In the genomic region with DNA sequence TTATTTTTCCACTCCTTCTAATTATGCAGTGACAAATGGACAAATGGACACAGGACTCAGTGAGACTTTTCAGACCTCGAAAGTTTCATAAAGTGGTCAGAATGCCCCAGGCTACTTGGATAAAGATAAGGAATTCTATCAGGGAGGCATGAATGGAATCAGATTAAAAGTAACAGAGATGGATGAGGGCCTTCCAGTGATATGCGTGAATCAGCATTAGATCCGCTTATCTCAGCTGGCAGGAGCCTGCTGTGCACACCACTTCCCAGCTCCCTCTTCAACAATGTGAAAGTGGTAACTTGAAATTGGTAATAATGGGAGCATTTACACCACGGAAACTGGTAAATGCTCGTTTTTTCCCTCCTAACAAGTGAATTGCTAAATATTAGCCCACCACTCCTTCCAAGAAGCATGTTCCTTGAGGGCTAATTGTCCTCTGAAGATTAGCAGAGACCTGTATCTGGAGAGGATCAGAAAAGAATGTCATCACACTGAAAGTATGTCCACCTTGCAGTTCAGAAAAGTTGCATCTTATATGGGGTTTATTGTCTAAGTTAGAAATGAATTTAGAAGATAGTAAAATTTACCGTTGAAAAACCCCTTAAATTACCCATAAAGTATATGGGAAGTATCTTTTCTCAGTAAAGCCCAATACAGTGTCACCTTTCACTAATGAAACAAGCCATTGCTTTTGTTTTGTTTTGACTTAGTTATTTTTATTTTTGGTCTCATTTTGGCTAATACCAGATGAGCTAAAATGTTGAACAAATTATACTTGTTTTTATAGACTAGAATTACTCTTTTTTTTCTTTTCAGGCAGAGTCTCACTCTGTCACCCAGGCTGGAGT, we compare ENCODE assay signal across 22 cellular contexts.
DNase-seq lines count a peak whose midpoint lies in the region; ATAC-seq and TF ChIP-seq lines count a peak whose summit lies in the region.
"Had no signal": no experiment of that assay in that cellular context is flagged by ENCODE, and none has a peak within 500 bp of the region (broad histone marks: within the 10 kb centered on the region; RNA-seq: fewer than 3 reads in every experiment).

No MANE protein-coding gene starts in this region.

- H3K36me3 ChIP-seq in mesendoderm (ENCODE audit: control insufficient read depth, insufficient read depth, low read length) (no peaks in the 10 kb centered on the region), MM.1S (replicated peaks; ENCODE audit: insufficient read depth, low read length) (no peaks in the 10 kb centered on the region), uterus (no peaks in the 10 kb centered on the region)
- H3K36me3 ChIP-seq: upper lobe of left lung had no signal

- no peak overlapping the region for H3K56ac ChIP-seq in mesendoderm (ENCODE audit: low read length)

- H3K4me2 ChIP-seq in mesendoderm (ENCODE audit: low read length) (no peak overlapping the region), MM.1S (ENCODE audit: low read depth, low read length) (no peak overlapping the region)

- H3K4me3 ChIP-seq in mesendoderm (ENCODE audit: low read length) (no peak overlapping the region), MM.1S (ENCODE audit: low read length) (no peak overlapping the region), uterus (no peak overlapping the region)
- H3K4me3 ChIP-seq: upper lobe of left lung had no signal

- 0 out of 2 replicates have a peak, but pooled peaks cover 3% of the 10 kb centered on the region for H3F3A ChIP-seq in MM.1S (ENCODE audit: insufficient read depth, low read length)

- no peak overlapping the region for H2AK5ac ChIP-seq in mesendoderm (ENCODE audit: low read length)

- no peak overlapping the region for H3K4ac ChIP-seq in mesendoderm (ENCODE audit: low read depth, low read length)

- peak; percentile 61 for ATAC-seq in GM18519 (IDR thresholded peaks at IDR 0.05; ENCODE audit: low FRiP score, unreplicated experiment)
- ATAC-seq in HG02840 (IDR thresholded peaks at IDR 0.05; ENCODE audit: low FRiP score, unreplicated experiment): peak; percentile 43
- ATAC-seq: activated CD8-positive, alpha-beta T cell treated with anti-CD3 and anti-CD28 coated beads for 36 hours; CD8-positive, alpha-beta T cell; HepG2; PC-3 had no signal

- H3K23ac ChIP-seq in mesendoderm (ENCODE audit: low read length): no peak overlapping the region

- in situ Hi-C loops in KBM-7 (cut with MboI; ENCODE audit: low pct_unique_long_range_greater_than_20kb, low sequenced_read_pairs): no loop called here

- TF ChIP-seq CTCF in MM.1S (IDR thresholded peaks at IDR 0.05; ENCODE audit: low read length): no peak
- TF ChIP-seq CTCF in uterus (IDR thresholded peaks at IDR 0.05): no peak

- no peaks in the 10 kb centered on the region for H3K79me2 ChIP-seq in mesendoderm (ENCODE audit: control insufficient read depth, insufficient read depth, low read length)
- no peaks in the 10 kb centered on the region for H3K79me2 ChIP-seq in MM.1S (ENCODE audit: low read length)

- H3K9me3 ChIP-seq in MM.1S (replicated peaks; ENCODE audit: insufficient read depth, low read length): no peaks in the 10 kb centered on the region
- H3K9me3 ChIP-seq in uterus: no peaks in the 10 kb centered on the region
- H3K9me3 ChIP-seq: upper lobe of left lung had no signal

- H4K8ac ChIP-seq in mesendoderm (ENCODE audit: low read depth, low read length): no peak overlapping the region

- H3K27ac ChIP-seq in mesendoderm (ENCODE audit: low read depth, low read length): no peak overlapping the region
- H3K27ac ChIP-seq in MM.1S (ENCODE audit: low read length): no peak overlapping the region
- H3K27ac ChIP-seq in uterus: no peak overlapping the region
- H3K27ac ChIP-seq: upper lobe of left lung had no signal

- no peak overlapping the region for H4K5ac ChIP-seq in mesendoderm (ENCODE audit: low read length)

- TF ChIP-seq POLR2A in uterus (IDR thresholded peaks at IDR 0.05): no peak

- H4K20me1 ChIP-seq in MM.1S (ENCODE audit: insufficient read depth, low read length): no peaks in the 10 kb centered on the region

- H3K9ac ChIP-seq in mesendoderm (ENCODE audit: low read length) (no peak overlapping the region), MM.1S (ENCODE audit: low read length) (no peak overlapping the region)

- H2BK15ac ChIP-seq in mesendoderm (replicated peaks; ENCODE audit: low read depth): peak overlapping the region; percentile 80

- peaks cover 4% of the 10 kb centered on the region for H3K4me1 ChIP-seq in mesendoderm (ENCODE audit: control insufficient read depth, low read depth, low read length)
- peaks cover 13% of the 10 kb centered on the region for H3K4me1 ChIP-seq in MM.1S (ENCODE audit: low read length)
- no peaks in the 10 kb centered on the region for H3K4me1 ChIP-seq in uterus
- H3K4me1 ChIP-seq: upper lobe of left lung had no signal

- peak; percentile 57 for DNase-seq in SK-N-DZ (ENCODE audit: low spot score)
- DNase-seq in mesendoderm: peak; percentile 92
- DNase-seq in NCI-H1092 treated with DMSO at 0.1 percent for 48 hours (lab: John Stamatoyannopoulos, UW): no peak
- no peak for DNase-seq in MM.1S
- no peak for DNase-seq in uterus
- DNase-seq in KBM-7: no peak
- DNase-seq: activated CD8-positive, alpha-beta T cell treated with anti-CD3 and anti-CD28 coated beads for 36 hours; activated T-cell treated with anti-CD3 and anti-CD28 coated beads, Interleukin-2, amount 50 U/mL, for 1 hour; CD8-positive, alpha-beta T cell; foreskin melanocyte; GOT3; islet precursor cell; NCI-H1417; NCI-H2171; NCI-H748 treated with DMSO at 0.1 percent for 48 hours; nucleus accumbens; PC-3; stimulated activated CD4-positive, alpha-beta T cell treated with anti-CD3 and anti-CD28 coated beads, Interleukin-12 subunit alpha, Interleukin-12 subunit beta, amount 100 ng/mL, for 4 hours; upper lobe of left lung had no signal

- no peak overlapping the region for H2BK120ac ChIP-seq in mesendoderm (ENCODE audit: low read depth, low read length)

- intact Hi-C loops in uterus (cut with DNase I; ENCODE audit: low total_unique reads): no loop called here

- no peak overlapping the region for H2AFZ ChIP-seq in MM.1S (ENCODE audit: low read length)

- no peak overlapping the region for H3K18ac ChIP-seq in mesendoderm (ENCODE audit: low read length)

- no peaks in the 10 kb centered on the region for H3K79me1 ChIP-seq in mesendoderm (ENCODE audit: low read length)

- no peaks in the 10 kb centered on the region; the same call in 1 of the 2 replicates for H3K9me2 ChIP-seq in MM.1S (replicated peaks; ENCODE audit: insufficient read depth, low read length)

- no peak overlapping the region for H2BK5ac ChIP-seq in mesendoderm (ENCODE audit: low read length)

- H3K27me3 ChIP-seq in mesendoderm (ENCODE audit: insufficient read depth, low read length, poor library complexity) (no peaks in the 10 kb centered on the region), MM.1S (replicated peaks; ENCODE audit: insufficient read depth, low read length) (no peaks in the 10 kb centered on the region), uterus (no peaks in the 10 kb centered on the region)
- H3K27me3 ChIP-seq: upper lobe of left lung had no signal

- WGBS in mesendoderm (ENCODE audit: extremely low coverage, insufficient coverage, low lambda C conversion rate): no CpG with 5 or more reads among the region's 6 CpGs

Comparison
In these comparisons a context has a peak if more than half of its experiments do, and no peak if none do; other contexts are left out.
1. DNase-seq: peak in SK-N-DZ (single experiment) and mesendoderm (single experiment); none in NCI-H1092 treated with DMSO at 0.1 percent for 48 hours (single experiment), MM.1S (single experiment), uterus (0 of 2) and KBM-7 (single experiment).